8 cellular contexts compared by ENCODE assay signal in genomic region chr3:149638401-149639092, GRCh38. TPM values are rescaled to one million over a fixed set of nuclear protein-coding genes. Genes with fewer than 3 reads are reported as not detected.
DNase-seq lines count a peak whose midpoint lies in the region; ATAC-seq and TF ChIP-seq lines count a peak whose summit lies in the region.

No MANE protein-coding gene starts in this region.

- TF ChIP-seq POLR2A in heart left ventricle (IDR thresholded peaks at IDR 0.05): no peak

- peaks cover 27% of the 10 kb centered on the region for H3K4me1 Mint-ChIP-seq in WTC11

- H3K9me3 Mint-ChIP-seq in WTC11: no peaks in the 10 kb centered on the region

- peaks cover 0 to 74% (median 45%) of the 10 kb centered on the region in 12 donors for H3K4me1 ChIP-seq in heart left ventricle

- ATAC-seq in WTC11 (no peak), heart left ventricle (peak in 2 of 4 donors; percentile 22 to 24)

- peak overlapping the region; percentile 12 for H3K27ac Mint-ChIP-seq in WTC11

- H3K27me3 ChIP-seq in heart left ventricle: peaks cover 0 to 7% (median 0%) of the 10 kb centered on the region in 9 donors

- no peaks in the 10 kb centered on the region for H3K9me3 ChIP-seq in heart left ventricle

- intact Hi-C loops in heart left ventricle (cut with DNase I): no loop called here

- H3K36me3 ChIP-seq in heart left ventricle: peaks cover 0 to 5% (median 0%) of the 10 kb centered on the region in 9 donors

- CTCF ChIA-PET in WTC11 (lab: Charles Lee): interaction anchor here (0.6 to 1.2 kb wide), 3 partner anchors 70 to 683 kb away, joined by 3 to 4 read pairs (median 4); partner anchors contain the start of gene COMMD2

- peak; percentile 70 for DNase-seq in DMS153 (lab: John Stamatoyannopoulos, UW)
- DNase-seq in WTC11 (ENCODE audit: low spot score): no peak
- no peak for DNase-seq in heart left ventricle
- DNase-seq in renal cortical epithelial cell (ENCODE audit: low read depth): peak; percentile 46
- DNase-seq in SW 1271 (lab: John Stamatoyannopoulos, UW): no peak
- DNase-seq in NCI-H2081 treated with DMSO at 0.1 percent for 48 hours (lab: John Stamatoyannopoulos, UW): no peak
- DNase-seq in NOMO-1 treated with dmso at 0.1 percent for 144 hours (lab: John Stamatoyannopoulos, UW; ENCODE audit: unreplicated experiment): no peak
- no peak for DNase-seq in T-helper 2 cell

- POLR2A ChIA-PET in WTC11 (lab: Charles Lee): no interaction called here

- H3K4me3 Mint-ChIP-seq in WTC11: no peak overlapping the region

- H3K36me3 Mint-ChIP-seq in WTC11: peaks cover 4% of the 10 kb centered on the region; the same call in 1 of the 2 replicates

- peak overlapping the region in 9 of 12 donors; percentile 5 to 66 (median 41) for H3K27ac ChIP-seq in heart left ventricle

- H3K4me3 ChIP-seq in heart left ventricle: peak overlapping the region in 9 of 12 donors; percentile 23 to 49 (median 33)

- TF ChIP-seq CTCF in WTC11 (IDR thresholded peaks at IDR 0.05) (no peak), heart left ventricle (IDR thresholded peaks at IDR 0.05) (no peak)

- whole genome bisulfite sequencing in heart left ventricle, 4 donors: 29 to 36% (median 35%) methylated on average over 12 of the region's 12 CpGs

- H3K27me3 Mint-ChIP-seq in WTC11 (ENCODE audit: low read depth): no peaks in the 10 kb centered on the region

TF ChIP-seq in WTC11, 78 proteins besides CTCF, POLR2A, EP300 and RAD21:
- TF ChIP-seq NR3C1 (CRISPR knock-in tag; conservative IDR thresholded peaks at IDR 0.05; ENCODE audit: low read depth) (no peak), ZNF423 (CRISPR knock-in tag; IDR thresholded peaks at IDR 0.05) (no peak), SMAD4 (CRISPR knock-in tag; IDR thresholded peaks at IDR 0.05) (no peak), NR2C2 (CRISPR knock-in tag; IDR thresholded peaks at IDR 0.05) (no peak), ZNF317 (CRISPR knock-in tag; IDR thresholded peaks at IDR 0.05; ENCODE audit: borderline replicate concordance, low read depth) (no peak), PREB (CRISPR knock-in tag; IDR thresholded peaks at IDR 0.05; ENCODE audit: borderline replicate concordance) (no peak), USF2 (CRISPR knock-in tag; IDR thresholded peaks at IDR 0.05) (no peak), RORB (CRISPR knock-in tag; IDR thresholded peaks at IDR 0.05) (no peak)

RNA-seq across cellular contexts. Expression of gene WWTR1, which starts 19.3 kb away (rescaled TPM):
- total RNA-seq in WTC11 (2021): 24.6 to 30.0 TPM (median 25.5 TPM) in 3 replicates
- total RNA-seq in heart left ventricle: 10 to 100 TPM; 32.5 to 71.7 (median 41.2) TPM
- polyA plus RNA-seq in heart left ventricle: 10 to 100 TPM; 14.5 to 42.3 TPM
- total RNA-seq in renal cortical epithelial cell: 187 and 209 TPM in 2 replicates

Comparison
In these comparisons a context has a peak if more than half of its experiments do, and no peak if none do; other contexts are left out.
1. DNase-seq: peak in DMS153 (single experiment) and renal cortical epithelial cell (single experiment); none in WTC11 (single experiment), heart left ventricle (0 of 5), SW 1271 (0 of 2), NCI-H2081 treated with DMSO at 0.1 percent for 48 hours (single experiment), NOMO-1 treated with dmso at 0.1 percent for 144 hours (single experiment) and T-helper 2 cell (0 of 5).